ENCODE assay signal across 7 cellular contexts in genomic region chr6:43246301-43247114, GRCh38. TPM values are rescaled to one million over a fixed set of nuclear protein-coding genes. Genes with fewer than 3 reads are reported as not detected.
DNase-seq lines count a peak whose midpoint lies in the region; ATAC-seq and TF ChIP-seq lines count a peak whose summit lies in the region.

No MANE protein-coding gene starts in this region.

- no peak overlapping the region for H2BK12ac ChIP-seq in trophoblast cell (ENCODE audit: low read length)

- H3K4me3 ChIP-seq in GM12865 (ENCODE audit: low read depth, low read length) = peak overlapping the region; percentile 55
- H3K4me3 ChIP-seq in Loucy (ENCODE audit: low read length, poor library complexity, severe bottlenecking) = peak overlapping the region; percentile 79
- H3K4me3 ChIP-seq in left ventricle myocardium inferior = peak overlapping the region; percentile 74
- peak overlapping the region; percentile 18 for H3K4me3 ChIP-seq in trophoblast cell (ENCODE audit: low read depth, low read length)

- H2BK5ac ChIP-seq in trophoblast cell (ENCODE audit: low read depth, low read length, poor library complexity) = no peak overlapping the region

- no peak overlapping the region for H3K18ac ChIP-seq in trophoblast cell (ENCODE audit: low read length)

- no peaks in the 10 kb centered on the region for H3K79me1 ChIP-seq in trophoblast cell (ENCODE audit: low read length)

- no peaks in the 10 kb centered on the region for H4K20me1 ChIP-seq in Loucy (ENCODE audit: insufficient read depth, low read length, poor library complexity, severe bottlenecking)

- H3K9me3 Mint-ChIP-seq in activated T-helper 2 cell treated with anti-CD3 and anti-CD28 coated beads, Interferon-gamma antibody, Interleukin-2, Interleukin-4, amounts not matched to agents 10 μg/mL and 5 μg/mL and 100 μg/mL, durations not matched to agents 14 hours and 24 hours and 36 hours = no peaks in the 10 kb centered on the region

- TF ChIP-seq CTCF in GM12865 (IDR thresholded peaks at IDR 0.05; ENCODE audit: insufficient read depth, low read depth, low read length, missing control alignments) (no peak), Loucy (conservative IDR thresholded peaks at IDR 0.05; ENCODE audit: low read length) (no peak), left ventricle myocardium inferior (IDR thresholded peaks at IDR 0.05; ENCODE audit: borderline replicate concordance) (no peak)

- H3K4me1 ChIP-seq in Loucy (ENCODE audit: insufficient read depth, low read length, poor library complexity, severe bottlenecking) (peaks cover 10% of the 10 kb centered on the region), left ventricle myocardium inferior (peaks cover 16% of the 10 kb centered on the region), trophoblast cell (ENCODE audit: control insufficient read depth in 1 of 2, insufficient read depth in 2 of 2, low read length in 2 of 2) (peaks cover 10% of the 10 kb centered on the region in 2 experiments)

- H3K4me3 Mint-ChIP-seq in activated T-helper 2 cell treated with anti-CD3 and anti-CD28 coated beads, Interferon-gamma antibody, Interleukin-2, Interleukin-4, amounts not matched to agents 10 μg/mL and 5 μg/mL and 100 μg/mL, durations not matched to agents 14 hours and 24 hours and 36 hours (ENCODE audit: low read depth) = peak overlapping the region; percentile 77

- no peak overlapping the region for H2BK120ac ChIP-seq in trophoblast cell (ENCODE audit: insufficient read depth, low read length, poor library complexity)

- whole genome bisulfite sequencing in trophoblast cell (ENCODE audit: extremely low coverage, insufficient coverage, insufficient read length) = no CpG with 5 or more reads among the region's 27 CpGs

- no peaks in the 10 kb centered on the region for H3K36me3 Mint-ChIP-seq in activated T-helper 2 cell treated with anti-CD3 and anti-CD28 coated beads, Interferon-gamma antibody, Interleukin-2, Interleukin-4, amounts not matched to agents 10 μg/mL and 5 μg/mL and 100 μg/mL, durations not matched to agents 14 hours and 24 hours and 36 hours (ENCODE audit: low read depth)

- no peak overlapping the region for H3K4ac ChIP-seq in trophoblast cell (ENCODE audit: low read depth, low read length)

- H2AK5ac ChIP-seq in trophoblast cell (ENCODE audit: low read length) = no peak overlapping the region

- H3K9me3 ChIP-seq in Loucy (ENCODE audit: insufficient read depth, low read depth, low read length) = no peaks in the 10 kb centered on the region
- H3K9me3 ChIP-seq in left ventricle myocardium inferior (replicated peaks) = no peaks in the 10 kb centered on the region
- peaks cover 4% of the 10 kb centered on the region for H3K9me3 ChIP-seq in trophoblast cell (ENCODE audit: insufficient read depth, low read depth, low read length)

- H3K14ac ChIP-seq in trophoblast cell (ENCODE audit: low read length) = no peak overlapping the region

- no peak overlapping the region for H4K91ac ChIP-seq in trophoblast cell (ENCODE audit: low read depth, low read length)

- H3K36me3 ChIP-seq in Loucy (ENCODE audit: insufficient read depth, low read length) (no peaks in the 10 kb centered on the region), left ventricle myocardium inferior (no peaks in the 10 kb centered on the region), trophoblast cell (ENCODE audit: control insufficient read depth in 1 of 2, insufficient read depth in 2 of 2, low read length in 2 of 2) (no peaks in the 10 kb centered on the region)

- H3K9ac ChIP-seq in Loucy (ENCODE audit: low read depth, low read length, poor library complexity, severe bottlenecking) (peak overlapping the region; percentile 66), trophoblast cell (ENCODE audit: low read length) (no peak overlapping the region)

- DNase-seq in GM12865 (ENCODE audit: low read depth) = peak; percentile 57
- no peak for DNase-seq in activated T-helper 2 cell treated with anti-CD3 and anti-CD28 coated beads, Interferon-gamma antibody, Interleukin-2, Interleukin-4, amounts not matched to agents 10 μg/mL and 5 μg/mL and 100 μg/mL, durations not matched to agents 14 hours and 24 hours and 36 hours (ENCODE audit: low spot score)
- DNase-seq in left ventricle myocardium inferior = peak; percentile 51
- DNase-seq in trophoblast cell = no peak
- DNase-seq in HuH-7 (ENCODE audit: low spot score) = no peak

- no peaks in the 10 kb centered on the region for H3F3A ChIP-seq in Loucy (ENCODE audit: low read depth)

- no peaks in the 10 kb centered on the region for H3K27me3 ChIP-seq in Loucy (ENCODE audit: insufficient read depth, low read length, poor library complexity, severe bottlenecking)
- peaks cover 69% of the 10 kb centered on the region for H3K27me3 ChIP-seq in left ventricle myocardium inferior (ENCODE audit: low read depth)
- peaks cover 45% of the 10 kb centered on the region for H3K27me3 ChIP-seq in trophoblast cell (ENCODE audit: insufficient read depth, low read length)

- H3K4me2 ChIP-seq in Loucy (ENCODE audit: low read depth, low read length, poor library complexity, severe bottlenecking) (peak overlapping the region; percentile 86), trophoblast cell (ENCODE audit: low read length) (peak overlapping the region; percentile 57)

- H3K79me2 ChIP-seq in Loucy (ENCODE audit: insufficient read depth, low read length) (no peaks in the 10 kb centered on the region), trophoblast cell (ENCODE audit: control insufficient read depth, insufficient read depth, low read length, poor library complexity) (no peaks in the 10 kb centered on the region)

- peaks cover 24% of the 10 kb centered on the region for H3K4me1 Mint-ChIP-seq in activated T-helper 2 cell treated with anti-CD3 and anti-CD28 coated beads, Interferon-gamma antibody, Interleukin-2, Interleukin-4, amounts not matched to agents 10 μg/mL and 5 μg/mL and 100 μg/mL, durations not matched to agents 14 hours and 24 hours and 36 hours (ENCODE audit: low read depth)

- H4K8ac ChIP-seq in trophoblast cell (ENCODE audit: low read depth, low read length) = no peak overlapping the region

- intact Hi-C loops in activated T-helper 2 cell treated with anti-CD3 and anti-CD28 coated beads, Interferon-gamma antibody, Interleukin-2, Interleukin-4, amounts not matched to agents 10 μg/mL and 5 μg/mL and 100 μg/mL, durations not matched to agents 14 hours and 24 hours and 36 hours (cut with micrococcal nuclease) = loop anchor here (2.0 kb wide), 2 partner anchors 22 to 76 kb away; partner anchors contain the start of gene SRF
- intact Hi-C loops in left ventricle myocardium inferior (cut with micrococcal nuclease) = no loop called here

- H3K27ac ChIP-seq in left ventricle myocardium inferior (replicated peaks) (peak overlapping the region; percentile 45), trophoblast cell (ENCODE audit: low read depth, low read length) (no peak overlapping the region)

- H3K27ac Mint-ChIP-seq in activated T-helper 2 cell treated with anti-CD3 and anti-CD28 coated beads, Interferon-gamma antibody, Interleukin-2, Interleukin-4, amounts not matched to agents 10 μg/mL and 5 μg/mL and 100 μg/mL, durations not matched to agents 14 hours and 24 hours and 36 hours = no peak overlapping the region

- H2AFZ ChIP-seq in Loucy (ENCODE audit: low read length) (peak overlapping the region; percentile 98), trophoblast cell (ENCODE audit: insufficient read depth, low read length, poor library complexity) (no peak overlapping the region)

- H3K9me2 ChIP-seq in Loucy (replicated peaks; ENCODE audit: low read depth, low read length) = no peaks in the 10 kb centered on the region

- H4K12ac ChIP-seq in trophoblast cell (ENCODE audit: low read depth, low read length) = no peak overlapping the region

- H3K23ac ChIP-seq in trophoblast cell (ENCODE audit: low read length) = no peak overlapping the region

- peak; percentile 26 for ATAC-seq in GM21717 (IDR thresholded peaks at IDR 0.05; ENCODE audit: unreplicated experiment)

- H3K27me3 Mint-ChIP-seq in activated T-helper 2 cell treated with anti-CD3 and anti-CD28 coated beads, Interferon-gamma antibody, Interleukin-2, Interleukin-4, amounts not matched to agents 10 μg/mL and 5 μg/mL and 100 μg/mL, durations not matched to agents 14 hours and 24 hours and 36 hours (ENCODE audit: low read depth) = peaks cover 13% of the 10 kb centered on the region

RNA-seq across cellular contexts. Expression of gene TTBK1, which starts 3.2 kb away (rescaled TPM):
- 1.5 TPM in 2 replicates for total RNA-seq in activated T-helper 2 cell treated with anti-CD3 and anti-CD28 coated beads, Interferon-gamma antibody, Interleukin-2, Interleukin-4, amounts not matched to agents 10 μg/mL and 5 μg/mL and 100 μg/mL, durations not matched to agents 14 hours and 24 hours and 36 hours
- total RNA-seq in left ventricle myocardium inferior = 0.27 TPM
- polyA plus RNA-seq in trophoblast cell (2013) = 0.01 TPM in 2 replicates

RNA-seq across cellular contexts. Expression of gene DNPH1, which starts 17.2 kb away (rescaled TPM):
- total RNA-seq in activated T-helper 2 cell treated with anti-CD3 and anti-CD28 coated beads, Interferon-gamma antibody, Interleukin-2, Interleukin-4, amounts not matched to agents 10 μg/mL and 5 μg/mL and 100 μg/mL, durations not matched to agents 14 hours and 24 hours and 36 hours = 70.5 and 76.7 TPM in 2 replicates
- total RNA-seq in left ventricle myocardium inferior = 27.7 TPM
- polyA plus RNA-seq in trophoblast cell (2013) = 29.4 and 33.8 TPM in 2 replicates

RNA-seq across cellular contexts. Expression of gene SLC22A7, which starts 51.6 kb away (rescaled TPM):
- not detected in 2 replicates for total RNA-seq in activated T-helper 2 cell treated with anti-CD3 and anti-CD28 coated beads, Interferon-gamma antibody, Interleukin-2, Interleukin-4, amounts not matched to agents 10 μg/mL and 5 μg/mL and 100 μg/mL, durations not matched to agents 14 hours and 24 hours and 36 hours
- total RNA-seq in left ventricle myocardium inferior = not detected
- polyA plus RNA-seq in trophoblast cell (2013) = not detected in 2 replicates

Comparison
In these comparisons a context has a peak if more than half of its experiments do, and no peak if none do; other contexts are left out.
1. DNase-seq: peak in GM12865 (single experiment) and left ventricle myocardium inferior (single experiment); none in activated T-helper 2 cell treated with anti-CD3 and anti-CD28 coated beads, Interferon-gamma antibody, Interleukin-2, Interleukin-4, amounts not matched to agents 10 μg/mL and 5 μg/mL and 100 μg/mL, durations not matched to agents 14 hours and 24 hours and 36 hours (single experiment), trophoblast cell (0 of 2) and HuH-7 (single experiment).
2. H3K4me3 ChIP-seq: peak in every context shown above with its lines; median percentile 79 in Loucy; 74 in left ventricle myocardium inferior; 55 in GM12865; 18 in trophoblast cell.